ENCODE assay signal across 20 cellular contexts in genomic region chr3:67598814-67599556, GRCh38.
"Had no signal": no experiment of that assay in that cellular context is flagged by ENCODE, and none has a peak within 500 bp of the region (broad histone marks: within the 10 kb centered on the region; RNA-seq: fewer than 3 reads in every experiment).

No MANE protein-coding gene starts in this region.

- H3K9me3 Mint-ChIP-seq: activated naive CD4-positive, alpha-beta T cell treated with anti-CD3 and anti-CD28 coated beads for 36 hours; activated T-helper 1 cell treated with anti-CD3 and anti-CD28 coated beads, Interleukin-12 subunit alpha, Interleukin-12 subunit beta, Interleukin-2, Interleukin-4 antibody, amounts not matched to agents 30 ng/mL and 10 ng/mL and 1 ng/mL, durations not matched to agents 14 hours and 24 hours and 36 hours; central memory CD8-positive, alpha-beta T cell; T-helper 2 cell treated with Interferon-gamma antibody and Interleukin-4, amounts not matched to agents 5 μg/mL and 100 μg/mL, for 36 hours had no signal

- ATAC-seq: left lung had no signal

- H3K27me3 ChIP-seq: brain microvascular endothelial cell, esophagus squamous epithelium, hepatocyte, left lung, SJCRH30, upper lobe of left lung had no signal

- H3K9me3 ChIP-seq: esophagus squamous epithelium, left lung, SJCRH30, upper lobe of left lung had no signal

- DNase-seq: activated CD4-positive, alpha-beta T cell treated with anti-CD3 and anti-CD28 coated beads, Interleukin-2, amount 50 U/mL, for 48 hours; activated naive CD4-positive, alpha-beta T cell treated with anti-CD3 and anti-CD28 coated beads for 36 hours; brain microvascular endothelial cell; effector CD8-positive, alpha-beta T cell; esophagus squamous epithelium; kidney; left lung; mammary epithelial cell; retina; SJCRH30; stimulated activated CD4-positive, alpha-beta T cell treated with anti-CD3 and anti-CD28 coated beads, Interleukin-15, amount 100 ng/mL, for 24 hours; stimulated activated CD4-positive, alpha-beta T cell treated with anti-CD3 and anti-CD28 coated beads, Interleukin-4, amount 100 ng/mL, for 4 hours; stimulated activated CD8-positive, alpha-beta memory T cell treated with anti-CD3 and anti-CD28 coated beads, Interleukin-4, amount 100 ng/mL, for 48 hours; stimulated activated naive CD4-positive, alpha-beta T cell treated with Interleukin-2 at 50 U/mL for 16 hours; upper lobe of left lung had no signal

- H3K4me3 Mint-ChIP-seq: activated naive CD4-positive, alpha-beta T cell treated with anti-CD3 and anti-CD28 coated beads for 36 hours; activated T-helper 1 cell treated with anti-CD3 and anti-CD28 coated beads, Interleukin-12 subunit alpha, Interleukin-12 subunit beta, Interleukin-2, Interleukin-4 antibody, amounts not matched to agents 30 ng/mL and 10 ng/mL and 1 ng/mL, durations not matched to agents 14 hours and 24 hours and 36 hours; central memory CD8-positive, alpha-beta T cell; T-helper 2 cell treated with Interferon-gamma antibody and Interleukin-4, amounts not matched to agents 5 μg/mL and 100 μg/mL, for 36 hours had no signal

- H3K27ac Mint-ChIP-seq: activated T-helper 1 cell treated with anti-CD3 and anti-CD28 coated beads, Interleukin-12 subunit alpha, Interleukin-12 subunit beta, Interleukin-2, Interleukin-4 antibody, amounts not matched to agents 30 ng/mL and 10 ng/mL and 1 ng/mL, durations not matched to agents 14 hours and 24 hours and 36 hours; T-helper 2 cell treated with Interferon-gamma antibody and Interleukin-4, amounts not matched to agents 5 μg/mL and 100 μg/mL, for 36 hours had no signal

- H3K27ac ChIP-seq: brain microvascular endothelial cell, coronary artery, esophagus squamous epithelium, hepatocyte, left lung, SJCRH30, upper lobe of left lung had no signal

- H3K27me3 Mint-ChIP-seq: central memory CD8-positive, alpha-beta T cell had no signal

- H3K4me1 ChIP-seq: SJCRH30 had no signal

- H3K4me3 ChIP-seq: coronary artery, esophagus squamous epithelium, hepatocyte, left lung, SJCRH30, upper lobe of left lung had no signal

- H3K36me3 ChIP-seq: brain microvascular endothelial cell, SJCRH30, upper lobe of left lung had no signal
